Comparison of ENCODE assay signal across 26 cellular contexts in the genomic region with DNA sequence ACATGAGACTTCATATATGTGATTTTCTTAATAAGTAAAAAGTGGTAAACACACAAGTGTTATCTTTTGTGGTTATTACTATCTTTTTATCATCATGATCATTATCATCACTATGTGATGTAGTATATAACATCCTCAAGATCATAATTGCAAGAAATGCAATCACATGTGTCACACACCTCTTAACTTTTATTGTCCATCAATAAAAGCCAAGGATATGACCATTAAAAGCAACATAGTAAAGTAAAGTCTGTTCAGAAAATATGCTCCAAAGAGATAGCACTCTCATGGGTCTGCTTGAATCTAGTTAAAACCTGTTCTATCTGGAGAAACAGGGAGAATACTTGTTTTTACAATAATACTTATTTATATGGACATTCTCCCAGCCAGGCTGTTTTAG.
"Had no signal": no experiment of that assay in that cellular context is flagged by ENCODE, and none has a peak within 500 bp of the region (broad histone marks: within the 10 kb centered on the region; RNA-seq: fewer than 3 reads in every experiment).

No MANE protein-coding gene starts in this region.

- ATAC-seq: stimulated activated effector memory CD8-positive, alpha-beta T cell treated with anti-CD3 and anti-CD28 coated beads, Interleukin-12 subunit alpha, Interleukin-12 subunit beta, amount 100 ng/mL, for 72 hours; stimulated activated memory B cell treated with anti-CD40 and anti-IgM and Interleukin-4, amounts not matched to agents 10 μg/mL and 1 μg/mL and 100 μg/mL, for 72 hours; stimulated activated naive B cell treated with anti-CD40 and anti-IgM and Interleukin-4, amounts not matched to agents 10 μg/mL and 1 μg/mL and 100 μg/mL, for 72 hours; stimulated activated naive CD8-positive, alpha-beta T cell treated with anti-CD3 and anti-CD28 coated beads, Interleukin-15, amount 100 ng/mL, for 72 hours; stimulated activated naive CD8-positive, alpha-beta T cell treated with anti-CD3 and anti-CD28 coated beads, Interleukin-15, Interleukin-2, amounts not matched to agents 100 U/mL and 50 U/mL, for 24 hours; upper lobe of right lung had no signal

- DNase-seq: stimulated activated CD4-positive, alpha-beta T cell treated with anti-CD3 and anti-CD28 coated beads, Interleukin-2, amount 100 ng/mL, for 48 hours; stimulated activated CD4-positive, alpha-beta T cell treated with anti-CD3 and anti-CD28 coated beads, Interleukin-4, amount 100 ng/mL, for 1 hour; stimulated activated CD4-positive, alpha-beta T cell treated with anti-CD3 and anti-CD28 coated beads, Interleukin-4, amount 100 ng/mL, for 24 hours; stimulated activated CD4-positive, alpha-beta T cell treated with anti-CD3 and anti-CD28 coated beads, Interleukin-4, amount 100 ng/mL, for 4 hours; stimulated activated CD8-positive, alpha-beta memory T cell treated with anti-CD3 and anti-CD28 coated beads, Interleukin-4, amount 100 ng/mL, for 48 hours; stimulated activated naive B cell treated with anti-CD40 and anti-IgM and Interleukin-4, amounts not matched to agents 10 μg/mL and 1 μg/mL and 100 μg/mL, for 72 hours; stimulated activated naive CD4-positive, alpha-beta T cell; stimulated activated naive CD4-positive, alpha-beta T cell treated with Interleukin-2 at 50 U/mL for 16 hours; stimulated activated naive CD8-positive, alpha-beta T cell treated with anti-CD3 and anti-CD28 coated beads, Interleukin-15, amount 100 ng/mL, for 72 hours; stimulated activated naive CD8-positive, alpha-beta T cell treated with anti-CD3 and anti-CD28 coated beads, Interleukin-15, Interleukin-2, amounts not matched to agents 100 U/mL and 50 U/mL, for 24 hours; stomach; substantia nigra; testis; thyroid gland; tibial artery; transverse colon; trophoblast cell; upper lobe of left lung; upper lobe of right lung; uterus had no signal

- H3K4me3 ChIP-seq: stomach, suprapubic skin, testis, thoracic aorta, thyroid gland, tibial artery, tibial nerve, transverse colon, upper lobe of left lung, upper lobe of right lung, uterus, vagina had no signal

- H3K27ac ChIP-seq: stomach, suprapubic skin, testis, thoracic aorta, thyroid gland, tibial artery, tibial nerve, transverse colon, upper lobe of left lung, upper lobe of right lung, uterus, vagina had no signal

- H3K27me3 ChIP-seq: stomach, suprapubic skin, testis, thyroid gland, tibial artery, tibial nerve, transverse colon, upper lobe of left lung, upper lobe of right lung, uterus, vagina had no signal

- H3K9me3 ChIP-seq: stomach, suprapubic skin, testis, thoracic aorta, thyroid gland, tibial artery, transverse colon, upper lobe of left lung, upper lobe of right lung, uterus, vagina had no signal

- H3K4me1 ChIP-seq: stomach, testis, thyroid gland, tibial artery, tibial nerve, upper lobe of left lung, upper lobe of right lung, uterus, vagina had no signal

- H3K36me3 ChIP-seq: stomach, suprapubic skin, thoracic aorta, thyroid gland, tibial artery, tibial nerve, transverse colon, upper lobe of left lung, upper lobe of right lung, uterus, vagina had no signal
